8 cellular contexts compared by ENCODE assay signal in the genomic region with DNA sequence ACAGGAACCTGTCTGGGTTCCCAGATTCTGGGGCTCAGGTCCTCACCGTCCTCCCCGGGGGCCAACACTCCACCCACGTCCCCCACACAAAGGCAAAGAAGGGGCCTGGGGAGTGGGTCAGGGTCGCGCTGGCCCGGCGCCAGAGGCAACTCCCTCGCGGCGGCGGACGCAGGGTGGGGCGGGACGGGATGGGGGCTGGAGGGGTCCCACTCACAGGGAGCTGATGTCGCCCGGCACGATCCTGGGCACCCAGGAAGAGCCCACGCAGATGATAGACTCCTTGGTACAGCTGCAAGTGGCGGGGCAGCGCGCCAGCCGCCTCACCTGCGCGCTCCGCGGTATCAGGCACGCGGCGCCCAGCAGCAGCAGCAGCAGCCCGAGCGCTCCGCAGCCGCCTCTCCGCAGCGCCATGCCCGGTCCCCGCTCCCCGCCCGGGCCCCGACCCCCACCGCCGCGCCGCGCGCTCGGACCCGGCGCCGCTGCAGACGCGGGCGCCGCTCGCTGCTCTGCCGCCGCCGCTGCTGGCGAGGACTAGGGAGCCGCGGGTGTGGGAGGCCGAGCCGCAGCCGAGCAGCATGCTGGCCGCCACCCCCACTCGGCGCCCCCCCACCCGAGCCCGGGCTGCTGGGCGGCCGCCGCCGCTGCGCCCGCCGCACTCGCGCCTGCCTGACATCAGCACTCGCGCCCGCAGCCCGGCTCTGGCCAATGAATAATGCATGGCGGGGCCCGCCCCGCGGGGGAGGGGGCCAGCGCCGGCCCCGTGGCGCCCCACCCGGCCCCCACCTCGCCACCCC. TPM values are rescaled to one million over a fixed set of nuclear protein-coding genes. Genes with fewer than 3 reads are reported as not detected.
DNase-seq lines count a peak whose midpoint lies in the region; ATAC-seq and TF ChIP-seq lines count a peak whose summit lies in the region.

A gene with protein sequence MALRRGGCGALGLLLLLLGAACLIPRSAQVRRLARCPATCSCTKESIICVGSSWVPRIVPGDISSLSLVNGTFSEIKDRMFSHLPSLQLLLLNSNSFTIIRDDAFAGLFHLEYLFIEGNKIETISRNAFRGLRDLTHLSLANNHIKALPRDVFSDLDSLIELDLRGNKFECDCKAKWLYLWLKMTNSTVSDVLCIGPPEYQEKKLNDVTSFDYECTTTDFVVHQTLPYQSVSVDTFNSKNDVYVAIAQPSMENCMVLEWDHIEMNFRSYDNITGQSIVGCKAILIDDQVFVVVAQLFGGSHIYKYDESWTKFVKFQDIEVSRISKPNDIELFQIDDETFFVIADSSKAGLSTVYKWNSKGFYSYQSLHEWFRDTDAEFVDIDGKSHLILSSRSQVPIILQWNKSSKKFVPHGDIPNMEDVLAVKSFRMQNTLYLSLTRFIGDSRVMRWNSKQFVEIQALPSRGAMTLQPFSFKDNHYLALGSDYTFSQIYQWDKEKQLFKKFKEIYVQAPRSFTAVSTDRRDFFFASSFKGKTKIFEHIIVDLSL (minus strand): TSS at position 664 of the 794 bp plus-strand sequence. CDS start 253 bp downstream, at position 411.

- H3K27ac ChIP-seq in SJCRH30: peak within 1 kb of the TSS; percentile 56

- peak within 1 kb of the TSS; percentile 62 for H3K4me3 Mint-ChIP-seq in osteocyte (ENCODE audit: unreplicated experiment)

- H3K4me1 ChIP-seq in SJCRH30: peaks cover 24% of the 10 kb centered on the region

- no peak for TF ChIP-seq CTCF in osteocyte (IDR thresholded peaks at IDR 0.05)

- peaks cover 8% of the 10 kb centered on the region for H3K4me1 Mint-ChIP-seq in osteocyte (ENCODE audit: unreplicated experiment)

- H3K36me3 Mint-ChIP-seq in osteocyte (ENCODE audit: unreplicated experiment): no peaks in the 10 kb centered on the region

- peaks cover 4% of the 10 kb centered on the region for H3K9me3 Mint-ChIP-seq in osteocyte (ENCODE audit: unreplicated experiment)

- ATAC-seq in Right ventricle myocardium superior (ENCODE audit: poor library complexity) (peak; percentile 83), GM18502 (IDR thresholded peaks at IDR 0.05; ENCODE audit: poor library complexity, unreplicated experiment) (no peak), GM19023 (IDR thresholded peaks at IDR 0.05; ENCODE audit: unreplicated experiment) (no peak)

- intact Hi-C loops in Right ventricle myocardium superior (cut with DNase I): loop anchor here (2.0 kb wide), 1 partner anchor 114 kb away; no protein-coding TSS in a partner anchor

- H3K36me3 ChIP-seq in SJCRH30: peaks cover 2% of the 10 kb centered on the region; the same call in 1 of the 2 replicates

- H3K27ac Mint-ChIP-seq in osteocyte (ENCODE audit: unreplicated experiment): no peak within 1 kb of the TSS

- no peaks in the 10 kb centered on the region for H3K9me3 ChIP-seq in SJCRH30 (replicated peaks)

- H3K4me3 ChIP-seq in SJCRH30: peak within 1 kb of the TSS; percentile 75

- peak; percentile 30 for DNase-seq in NCI-H2196 (lab: John Stamatoyannopoulos, UW; ENCODE audit: unreplicated experiment)
- no peak for DNase-seq in NCI-H2196 treated with DMSO at 0.1 percent for 48 hours (lab: John Stamatoyannopoulos, UW; ENCODE audit: unreplicated experiment)
- peak; percentile 62 to 63 for DNase-seq in SJCRH30
- peak; percentile 68 for DNase-seq in Right ventricle myocardium superior
- DNase-seq in osteocyte (ENCODE audit: extremely low spot score, unreplicated experiment): no peak
- DNase-seq in SW 1271 (lab: John Stamatoyannopoulos, UW): no peak

- no peaks in the 10 kb centered on the region; the same call in 1 of the 2 replicates for H3K27me3 ChIP-seq in SJCRH30

- peaks cover 81% of the 10 kb centered on the region for H3K27me3 Mint-ChIP-seq in osteocyte (ENCODE audit: unreplicated experiment)

RNA-seq across cellular contexts. Expression of the gene that starts here (rescaled TPM):
- total RNA-seq in SJCRH30 (2014; rRNA removed; shearing (Covaris generic)): 10.8 and 12.0 TPM in 2 replicates
- 2.3 TPM for total RNA-seq in Right ventricle myocardium superior
- 0.08 TPM in 1 of 2 replicates, not detected in the other for total RNA-seq in osteocyte

Comparison
In these comparisons a context has a peak if more than half of its experiments do, and no peak if none do; other contexts are left out.
1. DNase-seq: peak in NCI-H2196 (single experiment), SJCRH30 (2 of 2) and Right ventricle myocardium superior (single experiment); none in NCI-H2196 treated with DMSO at 0.1 percent for 48 hours (single experiment), osteocyte (single experiment) and SW 1271 (0 of 2).